ENCODE assay signal across 8 cellular contexts in the genomic region with DNA sequence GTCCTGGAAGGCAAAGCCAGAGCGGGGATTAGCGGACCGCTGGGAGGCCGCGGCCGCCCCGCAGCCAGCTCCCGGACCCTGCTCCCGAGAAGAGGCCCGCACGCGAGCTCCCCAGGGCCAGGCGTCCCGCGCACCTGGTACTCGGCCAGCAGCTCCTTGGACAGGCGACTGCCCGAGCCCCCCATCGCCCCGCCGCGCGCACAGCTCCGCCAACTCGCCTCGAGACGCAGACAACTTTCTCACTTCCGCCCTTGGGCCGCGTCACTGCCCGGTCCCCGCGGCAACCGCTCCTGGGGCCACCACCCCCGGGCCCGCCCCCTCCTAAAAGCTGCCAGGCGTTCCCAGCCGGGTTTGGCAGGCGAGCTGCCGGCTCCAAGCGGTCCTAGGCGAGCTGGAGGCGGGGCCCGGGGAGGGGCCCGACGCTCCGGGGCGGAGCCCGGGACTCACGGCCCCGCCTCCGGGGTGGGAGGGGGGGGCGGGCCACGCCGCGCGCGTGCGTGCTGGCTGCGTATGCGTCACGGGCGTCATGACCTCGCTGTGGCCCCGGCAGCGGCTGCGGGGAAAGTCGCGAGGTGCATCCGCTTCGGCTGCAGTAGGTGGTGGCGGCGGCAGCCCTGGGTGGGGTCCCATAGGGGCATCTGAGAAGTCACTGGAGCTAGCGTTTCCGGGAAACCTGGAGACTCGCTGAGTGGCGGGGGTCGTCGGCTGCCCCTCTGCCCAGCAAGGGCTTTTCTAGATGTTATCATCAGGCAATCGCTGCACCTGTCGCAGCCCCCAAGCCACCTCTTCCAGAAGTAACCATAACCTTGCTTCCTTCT. TPM values are rescaled to one million over a fixed set of nuclear protein-coding genes. Genes with fewer than 3 reads are reported as not detected.
DNase-seq lines count a peak whose midpoint lies in the region; ATAC-seq and TF ChIP-seq lines count a peak whose summit lies in the region.

A gene (minus strand): TSS at position 241 of the 818 bp plus-strand sequence. CDS start 56 bp downstream, at position 185.
A gene with protein sequence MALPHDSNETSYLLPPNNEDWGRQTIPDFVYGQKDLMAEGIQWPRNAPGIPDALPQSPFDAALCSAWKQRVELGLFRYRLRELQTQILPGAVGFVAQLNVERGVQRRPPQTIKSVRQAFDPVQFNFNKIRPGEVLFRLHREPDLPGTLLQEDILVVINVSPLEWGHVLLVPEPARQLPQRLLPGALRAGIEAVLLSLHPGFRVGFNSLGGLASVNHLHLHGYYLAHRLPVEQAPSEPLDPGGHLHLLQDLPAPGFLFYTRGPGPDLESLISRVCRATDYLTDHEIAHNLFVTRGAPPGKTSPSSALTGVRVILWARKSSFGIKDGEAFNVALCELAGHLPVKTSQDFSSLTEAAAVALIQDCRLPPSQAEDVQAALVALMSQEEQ (plus strand): TSS at position 509 of the 818 bp plus-strand sequence. CDS start 6,700 bp downstream, outside the sequence.

- H3K27me3 ChIP-seq in adipocyte (replicated peaks; ENCODE audit: control insufficient read depth, insufficient read depth, low read length) (no peaks in the 10 kb centered on the region), cardiac muscle cell (no peaks in the 10 kb centered on the region), trophoblast cell (ENCODE audit: insufficient read depth, low read length) (no peaks in the 10 kb centered on the region), transverse colon (no peaks in the 10 kb centered on the region)

- H3K27ac ChIP-seq in cardiac muscle cell (peak within 1 kb of the TSS; percentile 57), trophoblast cell (ENCODE audit: low read depth, low read length) (peak within 1 kb of the TSS; percentile 7), transverse colon (peak within 1 kb of the TSS; percentile 90 to 99 (median 96))

- H3K79me1 ChIP-seq in trophoblast cell (ENCODE audit: low read length): peaks cover 5% of the 10 kb centered on the region

- peak within 1 kb of the TSS; percentile 22 for H3K14ac ChIP-seq in trophoblast cell (ENCODE audit: low read length)

- H3K4ac ChIP-seq in trophoblast cell (ENCODE audit: low read depth, low read length): peak within 1 kb of the TSS; percentile 1

- H3K4me3 ChIP-seq in adipocyte (ENCODE audit: low read length) (peak within 1 kb of the TSS; percentile 93), cardiac muscle cell (peak within 1 kb of the TSS; percentile 65), trophoblast cell (ENCODE audit: low read depth, low read length) (peak within 1 kb of the TSS; percentile 85), transverse colon (peak within 1 kb of the TSS; percentile 67 to 92 (median 75))

- in situ Hi-C loops in GM13976 (cut with MboI; ENCODE audit: low sequenced_read_pairs, unreplicated experiment): no loop called here
- in situ Hi-C loops in transverse colon (cut with MboI; ENCODE audit: low pct_ligation_motif_present in 1 of 4, low pct_unique_long_range_greater_than_20kb in 1 of 4, low sequenced_read_pairs in 3 of 4): no loop called here

- ATAC-seq in HG02852 (IDR thresholded peaks at IDR 0.05; ENCODE audit: unreplicated experiment): peak; percentile 92

- TF ChIP-seq POLR2A in transverse colon (IDR thresholded peaks at IDR 0.05): peak; percentile 93

- peak; percentile 28 for TF ChIP-seq EP300 in transverse colon (IDR thresholded peaks at IDR 0.05; ENCODE audit: low read depth)

- TF ChIP-seq CTCF in GM13976 (IDR thresholded peaks at IDR 0.05; ENCODE audit: borderline replicate concordance, control extremely low read depth, extremely low read depth, insufficient read depth, missing control alignments) (no peak), cardiac muscle cell (IDR thresholded peaks at IDR 0.05; ENCODE audit: low read depth, low read length) (no peak), transverse colon (IDR thresholded peaks at IDR 0.05) (no peak)

- peak within 1 kb of the TSS; percentile 20 for H4K91ac ChIP-seq in trophoblast cell (ENCODE audit: low read depth, low read length)

- peak within 1 kb of the TSS; percentile 89 for H3K9ac ChIP-seq in adipocyte (ENCODE audit: low read length)
- peak within 1 kb of the TSS; percentile 45 for H3K9ac ChIP-seq in trophoblast cell (ENCODE audit: low read length)

- peak within 1 kb of the TSS; percentile 70 for H3K18ac ChIP-seq in trophoblast cell (ENCODE audit: low read length)

- WGBS in trophoblast cell (ENCODE audit: extremely low coverage, insufficient coverage, insufficient read length): no CpG with 5 or more reads among the region's 81 CpGs
- WGBS in transverse colon (ENCODE audit: low coverage in 1 of 2), 2 donors: 1% methylated on average over 22 of the region's 81 CpGs; no CpG with 5 or more reads in 1 of the 2 donors

- intact Hi-C loops in transverse colon (cut with DNase I; ENCODE audit: low total_unique reads): loop anchor here (2.0 kb wide), 1 partner anchor 133 kb away; no protein-coding TSS in a partner anchor

- no peak within 1 kb of the TSS for H2AK5ac ChIP-seq in trophoblast cell (ENCODE audit: low read length)

- H3K36me3 ChIP-seq in adipocyte (ENCODE audit: control insufficient read depth, insufficient read depth, low read length, severe bottlenecking) (peaks cover 44% of the 10 kb centered on the region), cardiac muscle cell (peaks cover 5% of the 10 kb centered on the region), trophoblast cell (ENCODE audit: control insufficient read depth in 1 of 2, insufficient read depth in 2 of 2, low read length in 2 of 2) (peaks cover 22% of the 10 kb centered on the region in 2 experiments), transverse colon (peaks cover 0 to 18% (median 2%) of the 10 kb centered on the region in 4 donors)

- H4K12ac ChIP-seq in trophoblast cell (ENCODE audit: low read depth, low read length): peak within 1 kb of the TSS; percentile 55

- DNase-seq in GM13976 (ENCODE audit: low spot score) (peak; percentile 99), NCI-H1436 treated with DMSO at 0.1 percent for 48 hours (lab: John Stamatoyannopoulos, UW) (peak; percentile 35), T follicular helper cell (ENCODE audit: low read depth) (peak; percentile 95), adipocyte (ENCODE audit: low read depth) (peak; percentile 99), cardiac muscle cell (ENCODE audit: low read depth in 1 of 2, low spot score in 1 of 2) (peak; percentile 97 to 98), trophoblast cell (peak; percentile 97 to 98), transverse colon (peak; percentile 99)

- H3K9me3 ChIP-seq in adipocyte (ENCODE audit: control insufficient read depth, low read length): no peaks in the 10 kb centered on the region
- H3K9me3 ChIP-seq in cardiac muscle cell (ENCODE audit: low read depth): no peaks in the 10 kb centered on the region
- no peaks in the 10 kb centered on the region for H3K9me3 ChIP-seq in trophoblast cell (ENCODE audit: insufficient read depth, low read depth, low read length)
- no peaks in the 10 kb centered on the region for H3K9me3 ChIP-seq in transverse colon

- H2BK5ac ChIP-seq in trophoblast cell (ENCODE audit: low read depth, low read length, poor library complexity): peak within 1 kb of the TSS; percentile 33

- no peak within 1 kb of the TSS for H3K23ac ChIP-seq in trophoblast cell (ENCODE audit: low read length)

- H2AFZ ChIP-seq in trophoblast cell (ENCODE audit: insufficient read depth, low read length, poor library complexity): peak within 1 kb of the TSS; percentile 65

- H3K79me2 ChIP-seq in trophoblast cell (ENCODE audit: control insufficient read depth, insufficient read depth, low read length, poor library complexity): no peaks in the 10 kb centered on the region

- peak within 1 kb of the TSS; percentile 92 for H3K4me2 ChIP-seq in trophoblast cell (ENCODE audit: low read length)

- peaks cover 37% of the 10 kb centered on the region for H3K4me1 ChIP-seq in adipocyte (ENCODE audit: control insufficient read depth, insufficient read depth, low read length)
- peaks cover 6% of the 10 kb centered on the region for H3K4me1 ChIP-seq in cardiac muscle cell (ENCODE audit: low read depth)
- H3K4me1 ChIP-seq in trophoblast cell (ENCODE audit: control insufficient read depth in 1 of 2, insufficient read depth in 2 of 2, low read length in 2 of 2): peaks cover 2 to 3% of the 10 kb centered on the region in 2 experiments
- peaks cover 28 to 52% (median 43%) of the 10 kb centered on the region in 4 donors for H3K4me1 ChIP-seq in transverse colon

- H4K8ac ChIP-seq in trophoblast cell (ENCODE audit: low read depth, low read length): peak within 1 kb of the TSS; percentile 88

- H2BK12ac ChIP-seq in trophoblast cell (ENCODE audit: low read length): no peak within 1 kb of the TSS

- no peak within 1 kb of the TSS for H2BK120ac ChIP-seq in trophoblast cell (ENCODE audit: insufficient read depth, low read length, poor library complexity)

RNA-seq across cellular contexts. Expression of the first gene that starts in this region (rescaled TPM):
- total RNA-seq in cardiac muscle cell (18.1 and 30.8 TPM in 2 replicates), transverse colon (100 to 1,000 TPM in 3 of 4 donors, 10 to 100 TPM in 1; 38.4 to 156 (median 131) TPM)
- 71.9 and 91.6 TPM in 2 replicates for polyA plus RNA-seq in cardiac muscle cell
- polyA plus RNA-seq in trophoblast cell (2013): 32.9 and 34.6 TPM in 2 replicates

RNA-seq across cellular contexts. Expression of the second gene that starts in this region (rescaled TPM):
- total RNA-seq in cardiac muscle cell (9.1 and 16.2 TPM in 2 replicates), transverse colon (10 to 100 TPM in 3 of 4 donors, 1 to 10 TPM in 1; 6.8 to 28.8 (median 21.3) TPM)
- polyA plus RNA-seq in cardiac muscle cell: 1.3 and 1.9 TPM in 2 replicates
- 1.3 and 1.5 TPM in 2 replicates for polyA plus RNA-seq in trophoblast cell (2013)

Comparison
In these comparisons a context has a peak if more than half of its experiments do, and no peak if none do; other contexts are left out.
1. Peak in every context shown above with its lines: DNase-seq, ATAC-seq, H3K4me3 ChIP-seq and H3K27ac ChIP-seq.
2. DNase-seq: peak in every context shown above with its lines; median percentile 99 in GM13976; 99 in adipocyte; 99 in transverse colon; 98 in cardiac muscle cell; 98 in trophoblast cell; 95 in T follicular helper cell; 35 in NCI-H1436 treated with DMSO at 0.1 percent for 48 hours.
3. H3K27ac ChIP-seq: peak in every context shown above with its lines; median percentile 96 in transverse colon; 57 in cardiac muscle cell; 7 in trophoblast cell.